8 cellular contexts compared by ENCODE assay signal in the genomic region with DNA sequence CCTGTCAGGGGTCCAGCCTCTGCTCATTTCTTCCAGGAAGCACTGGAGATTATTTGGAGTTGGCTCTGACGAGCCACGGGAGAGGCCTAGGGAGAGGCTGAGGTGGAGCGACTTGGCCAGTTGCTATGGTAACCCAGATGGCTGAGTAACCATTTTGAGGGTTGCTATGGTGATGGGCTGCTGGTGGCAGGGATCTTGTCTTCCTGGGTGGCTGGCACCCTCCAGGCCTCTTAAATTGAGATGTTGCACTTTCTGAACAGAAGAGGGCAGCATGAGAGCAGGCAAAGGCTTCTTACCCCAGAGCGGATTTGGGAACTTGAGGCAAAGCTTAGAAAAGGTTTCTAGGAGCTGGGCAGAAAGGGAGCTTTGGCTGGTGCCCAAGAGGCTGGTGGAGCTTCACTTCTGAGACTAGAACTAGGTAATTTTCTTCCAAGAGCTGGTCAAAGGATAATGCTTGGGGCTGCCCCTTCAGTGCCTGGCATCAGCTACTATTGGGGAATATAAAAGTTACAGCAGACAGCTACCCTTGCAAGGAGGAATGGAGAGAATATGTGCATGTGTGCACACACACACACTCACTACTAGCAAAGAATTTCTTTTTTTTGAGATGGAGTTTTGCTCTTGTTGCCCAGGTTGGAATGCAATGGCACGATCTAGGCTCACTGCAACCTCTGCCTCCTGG.
DNase-seq lines count a peak whose midpoint lies in the region; ATAC-seq and TF ChIP-seq lines count a peak whose summit lies in the region.

No MANE protein-coding gene starts in this region.

- peaks cover 2% of the 10 kb centered on the region for H3K27me3 Mint-ChIP-seq in activated T-helper 2 cell treated with anti-CD3 and anti-CD28 coated beads, Interferon-gamma antibody, Interleukin-2, Interleukin-4, amounts not matched to agents 10 μg/mL and 5 μg/mL and 100 μg/mL, durations not matched to agents 14 hours and 24 hours and 36 hours (ENCODE audit: low read depth)
- H3K27me3 Mint-ChIP-seq in neural crest cell (ENCODE audit: low read depth): peaks cover 3% of the 10 kb centered on the region

- peak; percentile 84 for DNase-seq in Daoy (ENCODE audit: low read depth)
- DNase-seq in M059J (ENCODE audit: low read depth): peak; percentile 94
- peak; percentile 85 for DNase-seq in RPMI8226
- DNase-seq in activated T-helper 2 cell treated with anti-CD3 and anti-CD28 coated beads, Interferon-gamma antibody, Interleukin-2, Interleukin-4, amounts not matched to agents 10 μg/mL and 5 μg/mL and 100 μg/mL, durations not matched to agents 14 hours and 24 hours and 36 hours (ENCODE audit: low spot score): peak; percentile 59
- peak; percentile 96 for DNase-seq in fibroblast of the aortic adventitia (ENCODE audit: low read depth)
- peak; percentile 57 for DNase-seq in neural crest cell (ENCODE audit: low read depth, low spot score)
- DNase-seq in tibial nerve (ENCODE audit: low spot score in 2 of 2): peak in 1 of 2 donors; percentile 72

- peak; percentile 79 for TF ChIP-seq CTCF in fibroblast of the aortic adventitia (IDR thresholded peaks at IDR 0.05; ENCODE audit: insufficient read depth, low read length)
- TF ChIP-seq CTCF in neural crest cell (conservative IDR thresholded peaks at IDR 0.05): peak; percentile 90
- TF ChIP-seq CTCF in tibial nerve (IDR thresholded peaks at IDR 0.05): peak; percentile 57 to 77 (median 67)

- TF ChIP-seq EP300 in tibial nerve (IDR thresholded peaks at IDR 0.05): peak in 1 of 2 donors; percentile 6

- H3K36me3 Mint-ChIP-seq in activated T-helper 2 cell treated with anti-CD3 and anti-CD28 coated beads, Interferon-gamma antibody, Interleukin-2, Interleukin-4, amounts not matched to agents 10 μg/mL and 5 μg/mL and 100 μg/mL, durations not matched to agents 14 hours and 24 hours and 36 hours (ENCODE audit: low read depth): no peaks in the 10 kb centered on the region
- no peaks in the 10 kb centered on the region for H3K36me3 Mint-ChIP-seq in neural crest cell (ENCODE audit: low read depth)

- no peaks in the 10 kb centered on the region for H3K9me3 Mint-ChIP-seq in activated T-helper 2 cell treated with anti-CD3 and anti-CD28 coated beads, Interferon-gamma antibody, Interleukin-2, Interleukin-4, amounts not matched to agents 10 μg/mL and 5 μg/mL and 100 μg/mL, durations not matched to agents 14 hours and 24 hours and 36 hours
- H3K9me3 Mint-ChIP-seq in neural crest cell: no peaks in the 10 kb centered on the region

- H3K9me3 ChIP-seq in tibial nerve: no peaks in the 10 kb centered on the region

- TF ChIP-seq POLR2A in tibial nerve (IDR thresholded peaks at IDR 0.05): no peak

- no peaks in the 10 kb centered on the region for H3K27me3 ChIP-seq in tibial nerve

- intact Hi-C loops in activated T-helper 2 cell treated with anti-CD3 and anti-CD28 coated beads, Interferon-gamma antibody, Interleukin-2, Interleukin-4, amounts not matched to agents 10 μg/mL and 5 μg/mL and 100 μg/mL, durations not matched to agents 14 hours and 24 hours and 36 hours (cut with micrococcal nuclease): loop anchor here (1.0 kb wide), 1 partner anchor 441 kb away; no protein-coding TSS in a partner anchor

- WGBS in tibial nerve, 2 donors: 10 to 23% methylated on average over 5 of the region's 5 CpGs

- H3K27ac Mint-ChIP-seq in activated T-helper 2 cell treated with anti-CD3 and anti-CD28 coated beads, Interferon-gamma antibody, Interleukin-2, Interleukin-4, amounts not matched to agents 10 μg/mL and 5 μg/mL and 100 μg/mL, durations not matched to agents 14 hours and 24 hours and 36 hours: no peak overlapping the region
- no peak overlapping the region for H3K27ac Mint-ChIP-seq in neural crest cell (ENCODE audit: unreplicated experiment)

- no peaks in the 10 kb centered on the region for H3K36me3 ChIP-seq in tibial nerve

- H3K4me1 ChIP-seq in tibial nerve: peaks cover 0 to 26% (median 4%) of the 10 kb centered on the region in 4 donors

- no peak for ATAC-seq in HG03139 (IDR thresholded peaks at IDR 0.05; ENCODE audit: unreplicated experiment)

- H3K4me3 Mint-ChIP-seq in activated T-helper 2 cell treated with anti-CD3 and anti-CD28 coated beads, Interferon-gamma antibody, Interleukin-2, Interleukin-4, amounts not matched to agents 10 μg/mL and 5 μg/mL and 100 μg/mL, durations not matched to agents 14 hours and 24 hours and 36 hours (ENCODE audit: low read depth): no peak overlapping the region
- H3K4me3 Mint-ChIP-seq in neural crest cell: peak overlapping the region; percentile 84

- H3K27ac ChIP-seq in tibial nerve: no peak overlapping the region

- no peak overlapping the region for H3K4me3 ChIP-seq in fibroblast of the aortic adventitia (ENCODE audit: low read depth, low read length)
- H3K4me3 ChIP-seq in tibial nerve: no peak overlapping the region

- H3K4me1 Mint-ChIP-seq in activated T-helper 2 cell treated with anti-CD3 and anti-CD28 coated beads, Interferon-gamma antibody, Interleukin-2, Interleukin-4, amounts not matched to agents 10 μg/mL and 5 μg/mL and 100 μg/mL, durations not matched to agents 14 hours and 24 hours and 36 hours (ENCODE audit: low read depth): peaks cover 19% of the 10 kb centered on the region
- peaks cover 28% of the 10 kb centered on the region for H3K4me1 Mint-ChIP-seq in neural crest cell
